17 cellular contexts compared by ENCODE assay signal in genomic region chr1:226943927-226944326, GRCh38. TPM values are rescaled to one million over a fixed set of nuclear protein-coding genes. Genes with fewer than 3 reads are reported as not detected.
DNase-seq lines count a peak whose midpoint lies in the region; ATAC-seq, FAIRE-seq and TF ChIP-seq lines count a peak whose summit lies in the region.
"Had no signal": no experiment of that assay in that cellular context is flagged by ENCODE, and none has a peak within 500 bp of the region (broad histone marks: within the 10 kb centered on the region; RNA-seq: fewer than 3 reads in every experiment).

No MANE protein-coding gene starts in this region.

- no peaks in the 10 kb centered on the region for H3K36me3 ChIP-seq in Loucy (ENCODE audit: insufficient read depth, low read length)
- no peaks in the 10 kb centered on the region for H3K36me3 ChIP-seq in endodermal cell (ENCODE audit: control insufficient read depth, insufficient read depth, low read length)
- no peaks in the 10 kb centered on the region for H3K36me3 ChIP-seq in pancreas
- H3K36me3 ChIP-seq: uterus had no signal

- peaks cover 1% of the 10 kb centered on the region for H3K36me3 Mint-ChIP-seq in endodermal cell (ENCODE audit: low read depth)

- H3K4me3 Mint-ChIP-seq in endodermal cell, result no peak overlapping the region
- H3K4me3 Mint-ChIP-seq: activated naive CD8-positive, alpha-beta T cell treated with anti-CD3 and anti-CD28 coated beads, Interleukin-2, amount 10 ng/mL, durations not matched to agents 7 days and 5 days; neural crest cell had no signal

- H3K9ac ChIP-seq in Loucy (ENCODE audit: low read depth, low read length, poor library complexity, severe bottlenecking) (peak overlapping the region; percentile 15), endodermal cell (ENCODE audit: extremely low read depth, low read length, poor library complexity, severe bottlenecking) (no peak overlapping the region)

- peak overlapping the region; percentile 16 for H3K4me3 ChIP-seq in Loucy (ENCODE audit: low read length, poor library complexity, severe bottlenecking)
- no peak overlapping the region for H3K4me3 ChIP-seq in endodermal cell (ENCODE audit: low read length)
- H3K4me3 ChIP-seq in pancreas, result peak overlapping the region in 2 of 4 donors; percentile 91 to 97
- H3K4me3 ChIP-seq: uterus had no signal

- peaks cover 83% of the 10 kb centered on the region for H3K79me2 ChIP-seq in Loucy (ENCODE audit: insufficient read depth, low read length)

- H3K27ac Mint-ChIP-seq in endodermal cell, result no peak overlapping the region
- H3K27ac Mint-ChIP-seq: activated naive CD8-positive, alpha-beta T cell treated with anti-CD3 and anti-CD28 coated beads, Interleukin-2, amount 10 ng/mL, durations not matched to agents 7 days and 5 days had no signal

- no peaks in the 10 kb centered on the region for H3K27me3 ChIP-seq in Loucy (ENCODE audit: insufficient read depth, low read length, poor library complexity, severe bottlenecking)
- peaks cover 57% of the 10 kb centered on the region for H3K27me3 ChIP-seq in endodermal cell (ENCODE audit: control insufficient read depth, insufficient read depth, low read length, poor library complexity, severe bottlenecking)
- H3K27me3 ChIP-seq in pancreas, result no peaks in the 10 kb centered on the region
- H3K27me3 ChIP-seq: uterus had no signal

- no peak overlapping the region for H2AFZ ChIP-seq in Loucy (ENCODE audit: low read length)

- H3F3A ChIP-seq in Loucy (ENCODE audit: low read depth), result no peaks in the 10 kb centered on the region

- FAIRE-seq in pancreas (lab: Jason Lieb, UNC), result no peak

- DNase-seq in endodermal cell, result peak; percentile 31
- no peak for DNase-seq in pancreas
- no peak for DNase-seq in NCI-H524 treated with DMSO at 0.1 percent for 48 hours (lab: John Stamatoyannopoulos, UW)
- DNase-seq: activated CD4-positive, alpha-beta T cell treated with anti-CD3 and anti-CD28 coated beads, Interleukin-2, amount 50 U/mL, for 4 hours; activated naive CD8-positive, alpha-beta T cell treated with anti-CD3 and anti-CD28 coated beads, Interleukin-2, amount 10 ng/mL, durations not matched to agents 7 days and 5 days; activated T-cell treated with anti-CD3 and anti-CD28 coated beads, Interleukin-2, amount 50 U/mL, for 1 hour; COR-L47; HCEC 1CT; NCI-H2029; NCI-H446 treated with DMSO at 0.1 percent for 48 hours; uterus had no signal

- no peak for TF ChIP-seq CTCF in C4-2B (conservative IDR thresholded peaks at IDR 0.05)
- TF ChIP-seq CTCF in Loucy (conservative IDR thresholded peaks at IDR 0.05; ENCODE audit: low read length), result no peak
- TF ChIP-seq CTCF in endodermal cell (conservative IDR thresholded peaks at IDR 0.05), result no peak
- no peak for TF ChIP-seq CTCF in pancreas (IDR thresholded peaks at IDR 0.05)

- no peak for ATAC-seq in pancreas
- no peak for ATAC-seq in GM19395 (IDR thresholded peaks at IDR 0.05; ENCODE audit: unreplicated experiment)
- no peak for ATAC-seq in HG02981 (IDR thresholded peaks at IDR 0.05; ENCODE audit: unreplicated experiment)
- ATAC-seq in GM18519 (IDR thresholded peaks at IDR 0.05; ENCODE audit: low FRiP score, unreplicated experiment), result no peak

- intact Hi-C loops in pancreas (cut with DNase I), result no loop called here

- no peaks in the 10 kb centered on the region for H3K9me2 ChIP-seq in Loucy (replicated peaks; ENCODE audit: low read depth, low read length)

- H3K4me1 Mint-ChIP-seq in endodermal cell, result peaks cover 28% of the 10 kb centered on the region

- H4K20me1 ChIP-seq in Loucy (ENCODE audit: insufficient read depth, low read length, poor library complexity, severe bottlenecking), result peaks cover 3% of the 10 kb centered on the region

- H3K9me3 ChIP-seq in Loucy (ENCODE audit: insufficient read depth, low read depth, low read length), result no peaks in the 10 kb centered on the region
- H3K9me3 ChIP-seq in endodermal cell (ENCODE audit: control insufficient read depth, low read length), result peaks cover 5% of the 10 kb centered on the region
- no peaks in the 10 kb centered on the region for H3K9me3 ChIP-seq in pancreas
- H3K9me3 ChIP-seq: uterus had no signal

- peaks cover 70% of the 10 kb centered on the region for H3K27me3 Mint-ChIP-seq in endodermal cell (ENCODE audit: insufficient read depth)

- peak overlapping the region; percentile 93 for H3K4me2 ChIP-seq in Loucy (ENCODE audit: low read depth, low read length, poor library complexity, severe bottlenecking)

- 89 to 90% methylated on average over 2 of the region's 2 CpGs for WGBS in endodermal cell (ENCODE audit: insufficient coverage in 1 of 2, insufficient read length in 1 of 2), 2 experiments
- WGBS in pancreas, 2 donors, result 45 to 50% methylated on average over 2 of the region's 2 CpGs

- H3K4me1 ChIP-seq in Loucy (ENCODE audit: insufficient read depth, low read length, poor library complexity, severe bottlenecking) (peaks cover 60% of the 10 kb centered on the region), endodermal cell (ENCODE audit: control insufficient read depth, insufficient read depth, low read length) (peaks cover 5% of the 10 kb centered on the region), pancreas (peaks cover 31 to 58% (median 34%) of the 10 kb centered on the region in 3 donors)

- H3K27ac ChIP-seq in C4-2B (peak overlapping the region; percentile 93), endodermal cell (ENCODE audit: low read depth, low read length) (no peak overlapping the region), pancreas (peak overlapping the region; percentile 88 to 98 (median 92))

- H3K9me3 Mint-ChIP-seq in endodermal cell, result peaks cover 7% of the 10 kb centered on the region

RNA-seq across cellular contexts. Expression of gene COQ8A, which starts 3.8 kb away (rescaled TPM):
- 10 to 100 TPM in 1 of 2 donors, 1 to 10 TPM in 1; 6.6 to 14.9 TPM for total RNA-seq in endodermal cell
- polyA plus RNA-seq in endodermal cell (2013, experiment 1 of 2), result 13.1 TPM
- polyA plus RNA-seq in endodermal cell (2013, experiment 2 of 2), result 10.1 TPM
- 100 to 1,000 TPM in 1 of 6 donors, 10 to 100 TPM in 5; 61.2 to 106 (median 84.1) TPM for total RNA-seq in pancreas
- polyA plus RNA-seq in pancreas, result 100 to 1,000 TPM; 129 to 169 TPM
